ENCODE assay signal across 8 cellular contexts in the genomic region with DNA sequence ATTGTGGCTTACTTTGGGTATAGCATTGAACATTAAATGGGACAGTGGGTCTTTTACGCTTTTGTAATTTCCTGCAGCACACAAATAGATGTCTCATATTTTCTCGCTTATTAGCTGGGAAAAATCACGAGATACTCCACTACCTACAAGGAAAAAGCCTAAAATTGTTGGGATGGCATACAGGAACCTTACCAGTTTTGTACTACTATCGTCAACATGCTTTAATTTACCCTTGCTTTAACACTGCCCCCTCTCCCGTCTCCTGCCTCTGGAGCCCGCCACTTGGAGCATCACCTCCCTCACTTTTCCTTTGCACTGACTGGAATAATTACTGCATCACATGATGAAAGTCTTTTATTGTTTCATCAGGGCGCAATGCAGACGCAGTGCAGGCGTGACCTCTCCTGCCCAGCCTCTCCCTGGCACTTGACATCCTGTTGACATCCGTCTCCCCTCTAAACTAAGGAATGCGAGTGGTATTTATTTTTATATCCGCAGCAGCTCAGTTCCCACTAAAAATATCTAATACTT. TPM values are rescaled to one million over a fixed set of nuclear protein-coding genes. Genes with fewer than 3 reads are reported as not detected.
DNase-seq lines count a peak whose midpoint lies in the region; ATAC-seq, FAIRE-seq and TF ChIP-seq lines count a peak whose summit lies in the region.

No MANE protein-coding gene starts in this region.

- peaks cover 7 to 11% of the 10 kb centered on the region in 2 experiments for H3K36me3 ChIP-seq in keratinocyte (ENCODE audit: control insufficient read depth in 2 of 2, extremely low read depth in 1 of 2, insufficient read depth in 2 of 2, low read length in 2 of 2)

- H3K9me1 ChIP-seq in keratinocyte (ENCODE audit: control insufficient read depth, extremely low read depth, insufficient read depth, low read length): no peaks in the 10 kb centered on the region

- H2AFZ ChIP-seq in keratinocyte (ENCODE audit: control insufficient read depth, low read length): peak overlapping the region; percentile 54

- no peak for ATAC-seq in HG02852 (IDR thresholded peaks at IDR 0.05; ENCODE audit: unreplicated experiment)
- no peak for ATAC-seq in HG03571 (IDR thresholded peaks at IDR 0.05; ENCODE audit: unreplicated experiment)

- no peaks in the 10 kb centered on the region for H3K27me3 ChIP-seq in keratinocyte (ENCODE audit: control insufficient read depth, extremely low read depth, insufficient read depth, low read length)

- DNase-seq in ELF-1 (ENCODE audit: low read depth, low spot score) (peak; percentile 50), NCI-H1105 treated with DMSO at 0.1 percent for 48 hours (lab: John Stamatoyannopoulos, UW) (peak; percentile 94), SW480 (ENCODE audit: low spot score) (peak; percentile 96), cerebellum (ENCODE audit: low spot score) (peak; percentile 73), keratinocyte (ENCODE audit: low read depth, low spot score) (no peak)

- H3K4me1 ChIP-seq in keratinocyte (ENCODE audit: control insufficient read depth, extremely low read depth, insufficient read depth, low read length): peaks cover 20% of the 10 kb centered on the region

- H3K27ac ChIP-seq in keratinocyte (ENCODE audit: control insufficient read depth, insufficient read depth, low read length) (peak overlapping the region; percentile 87), skin epidermis (peak overlapping the region; percentile 78 to 100 (median 99))

- H3K4me2 ChIP-seq in keratinocyte (ENCODE audit: control insufficient read depth, extremely low read depth, insufficient read depth, low read depth, low read length): peak overlapping the region; percentile 74

- peaks cover 38% of the 10 kb centered on the region for H3K79me2 ChIP-seq in keratinocyte (ENCODE audit: control insufficient read depth, insufficient read depth, low read length)

- H4K20me1 ChIP-seq in keratinocyte (ENCODE audit: control insufficient read depth, extremely low read depth, insufficient read depth, low read length): peaks cover 4% of the 10 kb centered on the region

- peak overlapping the region; percentile 48 to 65 (median 63) for H3K4me3 ChIP-seq in keratinocyte (ENCODE audit: control insufficient read depth in 2 of 3, extremely low read depth in 1 of 3, insufficient read depth in 2 of 3, low read depth in 1 of 3, low read length in 3 of 3)
- H3K4me3 ChIP-seq in skin epidermis: peak overlapping the region; percentile 40 to 100 (median 85)

- peak overlapping the region; percentile 96 for H3K9ac ChIP-seq in keratinocyte (ENCODE audit: control insufficient read depth, extremely low read depth, insufficient read depth, low read length)

- no peak for FAIRE-seq in keratinocyte (lab: Jason Lieb, UNC)

- no peaks in the 10 kb centered on the region for H3K9me3 ChIP-seq in keratinocyte (ENCODE audit: control insufficient read depth, low read depth, low read length)

- TF ChIP-seq CTCF in keratinocyte (optimal IDR thresholded peaks at IDR 0.05 in 1 of 3, IDR thresholded peaks at IDR 0.05 in 1 of 3, conservative IDR thresholded peaks at IDR 0.05 in 1 of 3; ENCODE audit: extremely low read depth in 1 of 3, insufficient read depth in 2 of 3, low read length in 3 of 3): peak in 1 of 3 experiments; percentile 4

- dilution Hi-C loops in keratinocyte (cut with MboI; ENCODE audit: extremely low pct_ligation_motif_present, low sequenced_read_pairs): no loop called here

RNA-seq across cellular contexts. Expression of gene FNBP4, which starts 1.0 kb away (rescaled TPM):
- total RNA-seq in cerebellum: 146 TPM
- polyA plus RNA-seq in keratinocyte: 57.3 to 76.9 TPM (median 62.4 TPM) in 3 replicates
- 135 TPM for polyA plus RNA-seq in keratinocyte (2011; ENCODE audit: low read depth)
- 21.1 and 31.6 TPM in 2 replicates for polyA plus RNA-seq in keratinocyte (2011; cell fraction: cytosol; rRNA removed)
- polyA plus RNA-seq in keratinocyte (2011; cell fraction: nucleus; rRNA removed): 187 and 212 TPM in 2 replicates
- polyA plus RNA-seq in keratinocyte (2012; ENCODE audit: low replicate concordance): 29.3 and 60.8 TPM in 2 replicates
- polyA minus RNA-seq in keratinocyte: 33.7 to 60.9 TPM (median 36.7 TPM) in 3 replicates
- polyA minus RNA-seq in keratinocyte (2011; cell fraction: cytosol; rRNA and poly(A)+ RNA removed): 26.7 TPM
- polyA minus RNA-seq in keratinocyte (2011; cell fraction: nucleus; rRNA and poly(A)+ RNA removed): 79.0 and 125 TPM in 2 replicates

RNA-seq across cellular contexts. Expression of gene AGBL2, which starts 53.0 kb away (rescaled TPM):
- 3.6 TPM for total RNA-seq in cerebellum
- 0.95 to 2.1 TPM (median 1.3 TPM) in 3 replicates for polyA plus RNA-seq in keratinocyte
- 0.20 TPM for polyA plus RNA-seq in keratinocyte (2011; ENCODE audit: low read depth)
- polyA plus RNA-seq in keratinocyte (2011; cell fraction: cytosol; rRNA removed): 0.50 and 1.2 TPM in 2 replicates
- polyA plus RNA-seq in keratinocyte (2011; cell fraction: nucleus; rRNA removed): 5.9 and 6.3 TPM in 2 replicates
- 0.28 and 0.36 TPM in 2 replicates for polyA plus RNA-seq in keratinocyte (2012; ENCODE audit: low replicate concordance)
- 0.59 to 2.1 TPM (median 0.62 TPM) in 3 replicates for polyA minus RNA-seq in keratinocyte
- polyA minus RNA-seq in keratinocyte (2011; cell fraction: cytosol; rRNA and poly(A)+ RNA removed): not detected
- polyA minus RNA-seq in keratinocyte (2011; cell fraction: nucleus; rRNA and poly(A)+ RNA removed): 1.8 and 2.2 TPM in 2 replicates
